15 cellular contexts compared by ENCODE assay signal in the genomic region with DNA sequence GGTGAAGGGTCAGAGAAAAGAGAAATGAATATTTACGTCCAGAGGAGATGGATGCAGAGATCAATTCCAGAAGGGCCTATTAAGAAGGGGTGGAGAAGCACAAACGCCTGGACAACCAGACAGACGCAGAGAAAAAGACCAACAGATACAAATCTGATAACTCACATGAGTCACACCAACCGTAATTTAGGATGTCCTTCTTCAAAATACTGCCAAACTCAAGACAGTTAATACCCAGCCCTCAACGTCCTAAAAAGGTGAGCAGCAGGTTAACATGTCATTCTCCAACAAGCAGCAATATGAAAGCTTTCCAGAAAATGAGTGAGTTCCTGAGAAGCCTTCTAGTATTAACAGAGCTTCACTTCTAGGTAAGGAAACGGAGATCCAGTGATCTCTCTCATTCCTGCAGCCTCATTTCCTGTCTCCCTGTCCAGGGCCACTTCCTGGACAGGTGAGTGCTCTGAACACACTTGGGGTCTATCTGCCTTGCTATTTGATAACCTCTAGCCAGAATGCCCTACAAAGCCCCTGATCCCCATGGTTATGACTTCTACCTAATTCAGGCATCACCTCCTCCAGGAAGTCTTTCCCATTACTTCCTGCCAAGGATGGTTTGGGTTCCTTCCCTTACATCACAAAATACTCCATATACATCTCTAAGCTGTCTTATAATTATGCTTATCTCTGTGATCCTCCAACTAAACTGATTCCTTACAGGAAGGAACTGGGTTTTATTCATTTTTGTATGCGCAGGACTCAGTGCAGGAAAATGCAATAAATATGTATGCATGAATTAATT. TPM values are rescaled to one million over a fixed set of nuclear protein-coding genes. Genes with fewer than 3 reads are reported as not detected.
A peak's percentile ranks its signal among the peaks of the same experiment; 100 is the strongest.
DNase-seq lines count a peak whose midpoint lies in the region; ATAC-seq and TF ChIP-seq lines count a peak whose summit lies in the region.
"Had no signal": no experiment of that assay in that cellular context is flagged by ENCODE, and none has a peak within 500 bp of the region (broad histone marks: within the 10 kb centered on the region; RNA-seq: fewer than 3 reads in every experiment).

No MANE protein-coding gene starts in this region.

- POLR2A ChIA-PET in activated CD4-positive, alpha-beta T cell treated with anti-CD3 and anti-CD28 coated beads for 36 hours (lab: Charles Lee): no interaction called here
- POLR2A ChIA-PET in Panc1 (lab: Charles Lee): no interaction called here

- in situ Hi-C loops in Panc1 (cut with HindIII; ENCODE audit: low pct_unique_long_range_greater_than_20kb, low sequenced_read_pairs): no loop called here

- no peaks in the 10 kb centered on the region for H3K9me3 Mint-ChIP-seq in activated CD4-positive, alpha-beta T cell treated with anti-CD3 and anti-CD28 coated beads for 36 hours (ENCODE audit: low read depth)
- no peaks in the 10 kb centered on the region for H3K9me3 Mint-ChIP-seq in activated CD4-positive, alpha-beta T cell treated with anti-CD3 and anti-CD28 coated beads, Interleukin-2, amount 10 ng/mL, durations not matched to agents 24 days and 14 days
- no peaks in the 10 kb centered on the region for H3K9me3 Mint-ChIP-seq in central memory CD8-positive, alpha-beta T cell
- H3K9me3 Mint-ChIP-seq in natural killer cell treated with Interleukin-12 subunit alpha and Interleukin-12 subunit beta and Interleukin-15 and Interleukin-18, amount 100 ng/mL, for 72 hours: no peaks in the 10 kb centered on the region
- H3K9me3 Mint-ChIP-seq: activated T-helper 1 cell treated with anti-CD3 and anti-CD28 coated beads, Interleukin-12 subunit alpha, Interleukin-12 subunit beta, Interleukin-2, Interleukin-4 antibody, amounts not matched to agents 30 ng/mL and 10 ng/mL and 1 ng/mL, durations not matched to agents 14 hours and 24 hours and 36 hours had no signal

- H3K4me1 ChIP-seq in Panc1 (ENCODE audit: control insufficient read depth, insufficient read depth, low read length): peaks cover 33% of the 10 kb centered on the region
- no peaks in the 10 kb centered on the region for H3K4me1 ChIP-seq in colonic mucosa
- H3K4me1 ChIP-seq: testis had no signal

- BruUV-seq in Panc1 (replicated peaks; lab: Mats Ljungman, UMichigan): no TSS peak

- no peak for DNase-seq in activated CD4-positive, alpha-beta T cell treated with anti-CD3 and anti-CD28 coated beads for 36 hours
- no peak for DNase-seq in activated CD4-positive, alpha-beta T cell treated with anti-CD3 and anti-CD28 coated beads, Interleukin-2, amount 10 ng/mL, durations not matched to agents 24 days and 14 days
- DNase-seq in Panc1 (ENCODE audit: low read depth, low spot score) (no peak), colonic mucosa (no peak), NCI-H1105 treated with DMSO at 0.1 percent for 48 hours (lab: John Stamatoyannopoulos, UW) (no peak)
- no peak for DNase-seq in central memory CD8-positive, alpha-beta T cell (ENCODE audit: low spot score in 2 of 2)
- no peak for DNase-seq in natural killer cell treated with Interleukin-12 subunit alpha and Interleukin-12 subunit beta and Interleukin-15 and Interleukin-18, amount 100 ng/mL, for 72 hours (ENCODE audit: low spot score)
- DNase-seq: GDM1; NCI-H187; NCI-H524 treated with DMSO at 0.1 percent for 48 hours; stimulated activated CD4-positive, alpha-beta T cell treated with anti-CD3 and anti-CD28 coated beads, Interleukin-15, amount 100 ng/mL, for 24 hours; testis had no signal

- H3K4me3 Mint-ChIP-seq in activated CD4-positive, alpha-beta T cell treated with anti-CD3 and anti-CD28 coated beads for 36 hours: no peak overlapping the region
- no peak overlapping the region for H3K4me3 Mint-ChIP-seq in activated CD4-positive, alpha-beta T cell treated with anti-CD3 and anti-CD28 coated beads, Interleukin-2, amount 10 ng/mL, durations not matched to agents 24 days and 14 days
- H3K4me3 Mint-ChIP-seq in central memory CD8-positive, alpha-beta T cell: peak overlapping the region; percentile 72
- H3K4me3 Mint-ChIP-seq in natural killer cell treated with Interleukin-12 subunit alpha and Interleukin-12 subunit beta and Interleukin-15 and Interleukin-18, amount 100 ng/mL, for 72 hours: peak overlapping the region; percentile 40
- H3K4me3 Mint-ChIP-seq: activated T-helper 1 cell treated with anti-CD3 and anti-CD28 coated beads, Interleukin-12 subunit alpha, Interleukin-12 subunit beta, Interleukin-2, Interleukin-4 antibody, amounts not matched to agents 30 ng/mL and 10 ng/mL and 1 ng/mL, durations not matched to agents 14 hours and 24 hours and 36 hours had no signal

- peaks cover 2% of the 10 kb centered on the region for H3K36me3 Mint-ChIP-seq in activated CD4-positive, alpha-beta T cell treated with anti-CD3 and anti-CD28 coated beads for 36 hours (ENCODE audit: low read depth)
- peaks cover 7% of the 10 kb centered on the region for H3K36me3 Mint-ChIP-seq in activated CD4-positive, alpha-beta T cell treated with anti-CD3 and anti-CD28 coated beads, Interleukin-2, amount 10 ng/mL, durations not matched to agents 24 days and 14 days (ENCODE audit: low read depth)
- peaks cover 9% of the 10 kb centered on the region for H3K36me3 Mint-ChIP-seq in central memory CD8-positive, alpha-beta T cell (ENCODE audit: insufficient read depth)
- no peaks in the 10 kb centered on the region for H3K36me3 Mint-ChIP-seq in natural killer cell treated with Interleukin-12 subunit alpha and Interleukin-12 subunit beta and Interleukin-15 and Interleukin-18, amount 100 ng/mL, for 72 hours

- no peak overlapping the region for H3K4me3 ChIP-seq in Panc1 (ENCODE audit: low read depth in 2 of 2, low read length in 2 of 2)
- H3K4me3 ChIP-seq in colonic mucosa: no peak overlapping the region
- H3K4me3 ChIP-seq: testis had no signal

- no peak for ATAC-seq in activated CD4-positive, alpha-beta T cell treated with anti-CD3 and anti-CD28 coated beads for 36 hours
- ATAC-seq in Panc1: no peak
- ATAC-seq in central memory CD8-positive, alpha-beta T cell (replicated peaks; ENCODE audit: extremely low read depth, poor library complexity, severe bottlenecking): no peak
- no peak for ATAC-seq in natural killer cell treated with Interleukin-12 subunit alpha and Interleukin-12 subunit beta and Interleukin-15 and Interleukin-18, amount 100 ng/mL, for 72 hours
- no peak for ATAC-seq in HG03135 (IDR thresholded peaks at IDR 0.05; ENCODE audit: unreplicated experiment)
- ATAC-seq: activated CD4-positive, CD25-positive, alpha-beta regulatory T cell treated with anti-CD3 and anti-CD28 coated beads, Interleukin-2, amount 50 U/mL, for 24 hours had no signal

- H3K4me1 Mint-ChIP-seq in activated CD4-positive, alpha-beta T cell treated with anti-CD3 and anti-CD28 coated beads for 36 hours: peaks cover 91% of the 10 kb centered on the region
- peaks cover 67% of the 10 kb centered on the region for H3K4me1 Mint-ChIP-seq in activated CD4-positive, alpha-beta T cell treated with anti-CD3 and anti-CD28 coated beads, Interleukin-2, amount 10 ng/mL, durations not matched to agents 24 days and 14 days
- H3K4me1 Mint-ChIP-seq in central memory CD8-positive, alpha-beta T cell: peaks cover 91% of the 10 kb centered on the region
- H3K4me1 Mint-ChIP-seq in natural killer cell treated with Interleukin-12 subunit alpha and Interleukin-12 subunit beta and Interleukin-15 and Interleukin-18, amount 100 ng/mL, for 72 hours (ENCODE audit: low read depth in 2 of 2): peaks cover 68 to 81% of the 10 kb centered on the region in 2 donors

- H3K27ac ChIP-seq in Panc1 (ENCODE audit: low read length) (0 out of 2 replicates have a peak overlapping the region, but pooled peaks have one; percentile 23), colonic mucosa (no peak overlapping the region)
- H3K27ac ChIP-seq: testis had no signal

- H3K9ac ChIP-seq in colonic mucosa (ENCODE audit: low read depth in 2 of 2, low read length in 2 of 2): no peak overlapping the region

- H3K27me3 Mint-ChIP-seq in activated CD4-positive, alpha-beta T cell treated with anti-CD3 and anti-CD28 coated beads for 36 hours: no peaks in the 10 kb centered on the region
- no peaks in the 10 kb centered on the region for H3K27me3 Mint-ChIP-seq in activated CD4-positive, alpha-beta T cell treated with anti-CD3 and anti-CD28 coated beads, Interleukin-2, amount 10 ng/mL, durations not matched to agents 24 days and 14 days
- no peaks in the 10 kb centered on the region for H3K27me3 Mint-ChIP-seq in central memory CD8-positive, alpha-beta T cell
- no peaks in the 10 kb centered on the region for H3K27me3 Mint-ChIP-seq in natural killer cell treated with Interleukin-12 subunit alpha and Interleukin-12 subunit beta and Interleukin-15 and Interleukin-18, amount 100 ng/mL, for 72 hours

- TF ChIP-seq CTCF in Panc1 (IDR thresholded peaks at IDR 0.05) (no peak), colonic mucosa (IDR thresholded peaks at IDR 0.05) (no peak)

- H3K9me3 ChIP-seq in Panc1 (ENCODE audit: control insufficient read depth, insufficient read depth, low read depth, low read length) (no peaks in the 10 kb centered on the region), colonic mucosa (no peaks in the 10 kb centered on the region)
- H3K9me3 ChIP-seq: testis had no signal

- H3K27me3 ChIP-seq in Panc1 (ENCODE audit: control insufficient read depth, insufficient read depth, low read length) (no peaks in the 10 kb centered on the region), colonic mucosa (no peaks in the 10 kb centered on the region)
- H3K27me3 ChIP-seq: testis had no signal

- H3K27ac Mint-ChIP-seq in activated CD4-positive, alpha-beta T cell treated with anti-CD3 and anti-CD28 coated beads for 36 hours: peak overlapping the region; percentile 61
- no peak overlapping the region for H3K27ac Mint-ChIP-seq in activated CD4-positive, alpha-beta T cell treated with anti-CD3 and anti-CD28 coated beads, Interleukin-2, amount 10 ng/mL, durations not matched to agents 24 days and 14 days
- peak overlapping the region; percentile 87 for H3K27ac Mint-ChIP-seq in central memory CD8-positive, alpha-beta T cell (ENCODE audit: low read depth)
- peak overlapping the region; percentile 71 to 99 for H3K27ac Mint-ChIP-seq in natural killer cell treated with Interleukin-12 subunit alpha and Interleukin-12 subunit beta and Interleukin-15 and Interleukin-18, amount 100 ng/mL, for 72 hours
- H3K27ac Mint-ChIP-seq: activated T-helper 1 cell treated with anti-CD3 and anti-CD28 coated beads, Interleukin-12 subunit alpha, Interleukin-12 subunit beta, Interleukin-2, Interleukin-4 antibody, amounts not matched to agents 30 ng/mL and 10 ng/mL and 1 ng/mL, durations not matched to agents 14 hours and 24 hours and 36 hours had no signal

- H3K36me3 ChIP-seq in Panc1 (ENCODE audit: control insufficient read depth, insufficient read depth, low read length) (no peaks in the 10 kb centered on the region), colonic mucosa (no peaks in the 10 kb centered on the region)

- CTCF ChIA-PET in activated CD4-positive, alpha-beta T cell treated with anti-CD3 and anti-CD28 coated beads for 36 hours (lab: Charles Lee): interaction anchor here (0.6 to 1.2 kb wide), 2 partner anchors 315 to 663 kb away, joined by 3 read pairs; no protein-coding TSS in a partner anchor
- CTCF ChIA-PET in Panc1 (lab: Charles Lee): no interaction called here

- intact Hi-C loops in activated CD4-positive, alpha-beta T cell treated with anti-CD3 and anti-CD28 coated beads for 36 hours (cut with DNase I, micrococcal nuclease): no loop called here
- intact Hi-C loops in activated CD4-positive, alpha-beta T cell treated with anti-CD3 and anti-CD28 coated beads, Interleukin-2, amount 10 ng/mL, durations not matched to agents 24 days and 14 days (cut with micrococcal nuclease): loop anchor here (1.0 kb wide), 1 partner anchor 9 kb away; no protein-coding TSS in a partner anchor
- intact Hi-C loops in Panc1 (cut with micrococcal nuclease; ENCODE audit: unreplicated experiment) (no loop called here), colonic mucosa (cut with DNase I) (no loop called here)

RNA-seq across cellular contexts. Expression of a gene that starts 41.6 kb away (rescaled TPM):
- 100 to 1,000 TPM; 105 to 108 TPM for total RNA-seq in activated CD4-positive, alpha-beta T cell treated with anti-CD3 and anti-CD28 coated beads for 36 hours
- 94.6 and 101 TPM in 2 replicates for total RNA-seq in activated CD4-positive, alpha-beta T cell treated with anti-CD3 and anti-CD28 coated beads, Interleukin-2, amount 10 ng/mL, durations not matched to agents 24 days and 14 days
- 25.2 TPM for total RNA-seq in Panc1 (2021; ENCODE audit: unreplicated experiment)
- 16.8 TPM for polyA plus RNA-seq in Panc1 (2012; ENCODE audit: insufficient read length)
- 100 to 1,000 TPM; 149 to 152 TPM for total RNA-seq in natural killer cell treated with Interleukin-12 subunit alpha and Interleukin-12 subunit beta and Interleukin-15 and Interleukin-18, amount 100 ng/mL, for 72 hours
- 10 to 100 TPM; 12.1 to 14.9 TPM for total RNA-seq in colonic mucosa

Comparison
In these comparisons a context has a peak if more than half of its experiments do, and no peak if none do; other contexts are left out.
1. H3K4me3 Mint-ChIP-seq: peak in central memory CD8-positive, alpha-beta T cell (single experiment) and natural killer cell treated with Interleukin-12 subunit alpha and Interleukin-12 subunit beta and Interleukin-15 and Interleukin-18, amount 100 ng/mL, for 72 hours (single experiment); none in activated CD4-positive, alpha-beta T cell treated with anti-CD3 and anti-CD28 coated beads for 36 hours (single experiment) and activated CD4-positive, alpha-beta T cell treated with anti-CD3 and anti-CD28 coated beads, Interleukin-2, amount 10 ng/mL, durations not matched to agents 24 days and 14 days (single experiment).